Comparison of ENCODE assay signal across 21 cellular contexts in genomic region chr6:168637853-168638252, GRCh38.
DNase-seq lines count a peak whose midpoint lies in the region; ATAC-seq and TF ChIP-seq lines count a peak whose summit lies in the region.
"Had no signal": no experiment of that assay in that cellular context is flagged by ENCODE, and none has a peak within 500 bp of the region (broad histone marks: within the 10 kb centered on the region; RNA-seq: fewer than 3 reads in every experiment).

No MANE protein-coding gene starts in this region.

- H3K27me3 Mint-ChIP-seq in Calu3 (ENCODE audit: unreplicated experiment): no peaks in the 10 kb centered on the region
- no peaks in the 10 kb centered on the region for H3K27me3 Mint-ChIP-seq in activated CD8-positive, alpha-beta memory T cell treated with anti-CD3 and anti-CD28 coated beads, Interleukin-2, amount 10 ng/mL, durations not matched to agents 7 days and 5 days
- H3K27me3 Mint-ChIP-seq in activated T-helper 1 cell treated with anti-CD3 and anti-CD28 coated beads, Interleukin-12 subunit alpha, Interleukin-12 subunit beta, Interleukin-2, Interleukin-4 antibody, amounts not matched to agents 30 ng/mL and 10 ng/mL and 1 ng/mL, durations not matched to agents 14 hours and 24 hours and 36 hours (ENCODE audit: insufficient read depth): peaks cover 5% of the 10 kb centered on the region

- no peak overlapping the region for H3K27ac Mint-ChIP-seq in Calu3 (ENCODE audit: unreplicated experiment)
- no peak overlapping the region for H3K27ac Mint-ChIP-seq in activated CD8-positive, alpha-beta memory T cell treated with anti-CD3 and anti-CD28 coated beads, Interleukin-2, amount 10 ng/mL, durations not matched to agents 7 days and 5 days
- no peak overlapping the region for H3K27ac Mint-ChIP-seq in activated T-helper 1 cell treated with anti-CD3 and anti-CD28 coated beads, Interleukin-12 subunit alpha, Interleukin-12 subunit beta, Interleukin-2, Interleukin-4 antibody, amounts not matched to agents 30 ng/mL and 10 ng/mL and 1 ng/mL, durations not matched to agents 14 hours and 24 hours and 36 hours
- H3K27ac Mint-ChIP-seq: CD14-positive monocyte had no signal

- H3K4me1 ChIP-seq in hepatocyte (ENCODE audit: insufficient read depth) (peaks cover 18% of the 10 kb centered on the region), sigmoid colon (peaks cover 0 to 50% (median 40%) of the 10 kb centered on the region in 4 donors)

- no peaks in the 10 kb centered on the region for H4K20me1 ChIP-seq in hepatocyte (ENCODE audit: insufficient read depth, poor library complexity, severe bottlenecking)

- TF ChIP-seq EP300 in sigmoid colon (IDR thresholded peaks at IDR 0.05): no peak

- no peaks in the 10 kb centered on the region for H3K36me3 Mint-ChIP-seq in Calu3 (ENCODE audit: insufficient read depth, unreplicated experiment)
- H3K36me3 Mint-ChIP-seq in activated CD8-positive, alpha-beta memory T cell treated with anti-CD3 and anti-CD28 coated beads, Interleukin-2, amount 10 ng/mL, durations not matched to agents 7 days and 5 days: no peaks in the 10 kb centered on the region
- H3K36me3 Mint-ChIP-seq in activated T-helper 1 cell treated with anti-CD3 and anti-CD28 coated beads, Interleukin-12 subunit alpha, Interleukin-12 subunit beta, Interleukin-2, Interleukin-4 antibody, amounts not matched to agents 30 ng/mL and 10 ng/mL and 1 ng/mL, durations not matched to agents 14 hours and 24 hours and 36 hours (ENCODE audit: low read depth): no peaks in the 10 kb centered on the region
- H3K36me3 Mint-ChIP-seq: CD14-positive monocyte had no signal

- H3K4me3 ChIP-seq in hepatocyte (no peak overlapping the region), sigmoid colon (no peak overlapping the region)
- H3K4me3 ChIP-seq: GM23248, K562, PC-9, SJCRH30 had no signal

- no peak for ATAC-seq in activated CD8-positive, alpha-beta memory T cell treated with anti-CD3 and anti-CD28 coated beads, Interleukin-2, amount 10 ng/mL, durations not matched to agents 7 days and 5 days
- ATAC-seq: K562 had no signal

- no peaks in the 10 kb centered on the region for H3K36me3 ChIP-seq in hepatocyte (replicated peaks; ENCODE audit: insufficient read depth, low read depth)
- H3K36me3 ChIP-seq in sigmoid colon: no peaks in the 10 kb centered on the region
- H3K36me3 ChIP-seq: SJCRH30 had no signal

- peak; percentile 38 for DNase-seq in Calu3
- peak; percentile 17 for DNase-seq in NCI-H748 treated with DMSO at 0.1 percent for 48 hours (lab: John Stamatoyannopoulos, UW)
- no peak for DNase-seq in hepatocyte (ENCODE audit: low spot score)
- DNase-seq in sigmoid colon: peak; percentile 41
- DNase-seq in activated CD4-positive, alpha-beta T cell treated with anti-CD3 and anti-CD28 coated beads, Interleukin-2, amount 50 U/mL, for 48 hours: no peak
- no peak for DNase-seq in central memory CD4-positive, alpha-beta T cell
- no peak for DNase-seq in activated CD8-positive, alpha-beta memory T cell treated with anti-CD3 and anti-CD28 coated beads, Interleukin-2, amount 10 ng/mL, durations not matched to agents 7 days and 5 days
- DNase-seq in activated T-helper 1 cell treated with anti-CD3 and anti-CD28 coated beads, Interleukin-12 subunit alpha, Interleukin-12 subunit beta, Interleukin-2, Interleukin-4 antibody, amounts not matched to agents 30 ng/mL and 10 ng/mL and 1 ng/mL, durations not matched to agents 14 hours and 24 hours and 36 hours (ENCODE audit: low spot score): no peak
- DNase-seq: 8988T, DMS 273 treated with DMSO at 0.1 percent for 48 hours, DND-41, GM23248, HCEC 1CT, NCI-H1105 treated with DMSO at 0.1 percent for 48 hours, NCI-H1694, NCI-H2081 treated with DMSO at 0.1 percent for 48 hours, NCI-H510A, PC-9, SJCRH30 had no signal

- CTCF ChIA-PET in Calu3 (lab: Charles Lee): interaction anchor here (0.6 to 0.9 kb wide), 2 partner anchors 50 to 55 kb away, joined by 3 to 5 read pairs; no protein-coding TSS in a partner anchor
- CTCF ChIA-PET in activated CD8-positive, alpha-beta memory T cell treated with anti-CD3 and anti-CD28 coated beads, Interleukin-2, amount 10 ng/mL, durations not matched to agents 7 days and 5 days (lab: Charles Lee): no interaction called here

- no peaks in the 10 kb centered on the region for H3K79me2 ChIP-seq in hepatocyte

- H2AFZ ChIP-seq in hepatocyte: no peak overlapping the region
- H2AFZ ChIP-seq: GM23248, PC-9 had no signal

- WGBS in hepatocyte (ENCODE audit: low lambda C conversion rate, missing lambda C conversion rate): 94% methylated on average over 5 of the region's 9 CpGs
- 21 to 54% methylated on average over 9 of the region's 9 CpGs for WGBS in sigmoid colon, 2 donors

- H3K9me3 ChIP-seq in hepatocyte (ENCODE audit: low read depth) (no peaks in the 10 kb centered on the region), sigmoid colon (no peaks in the 10 kb centered on the region)
- H3K9me3 ChIP-seq: SJCRH30 had no signal

- H3K9me3 Mint-ChIP-seq in Calu3 (ENCODE audit: low read depth, unreplicated experiment): peaks cover 14% of the 10 kb centered on the region
- peaks cover 4% of the 10 kb centered on the region for H3K9me3 Mint-ChIP-seq in activated CD8-positive, alpha-beta memory T cell treated with anti-CD3 and anti-CD28 coated beads, Interleukin-2, amount 10 ng/mL, durations not matched to agents 7 days and 5 days (ENCODE audit: low read depth)
- H3K9me3 Mint-ChIP-seq in activated T-helper 1 cell treated with anti-CD3 and anti-CD28 coated beads, Interleukin-12 subunit alpha, Interleukin-12 subunit beta, Interleukin-2, Interleukin-4 antibody, amounts not matched to agents 30 ng/mL and 10 ng/mL and 1 ng/mL, durations not matched to agents 14 hours and 24 hours and 36 hours: peaks cover 13% of the 10 kb centered on the region

- H3K4me1 Mint-ChIP-seq in Calu3 (ENCODE audit: low read depth, unreplicated experiment): peaks cover 52% of the 10 kb centered on the region
- no peaks in the 10 kb centered on the region for H3K4me1 Mint-ChIP-seq in activated CD8-positive, alpha-beta memory T cell treated with anti-CD3 and anti-CD28 coated beads, Interleukin-2, amount 10 ng/mL, durations not matched to agents 7 days and 5 days
- no peaks in the 10 kb centered on the region for H3K4me1 Mint-ChIP-seq in activated T-helper 1 cell treated with anti-CD3 and anti-CD28 coated beads, Interleukin-12 subunit alpha, Interleukin-12 subunit beta, Interleukin-2, Interleukin-4 antibody, amounts not matched to agents 30 ng/mL and 10 ng/mL and 1 ng/mL, durations not matched to agents 14 hours and 24 hours and 36 hours (ENCODE audit: low read depth)
- H3K4me1 Mint-ChIP-seq: CD14-positive monocyte had no signal

- no peaks in the 10 kb centered on the region for H3K27me3 ChIP-seq in hepatocyte
- H3K27me3 ChIP-seq in sigmoid colon: no peaks in the 10 kb centered on the region

- no peaks in the 10 kb centered on the region for H3K9me2 ChIP-seq in hepatocyte (replicated peaks; ENCODE audit: insufficient read depth)

- H3K4me2 ChIP-seq in hepatocyte: no peak overlapping the region
- H3K4me2 ChIP-seq: PC-9 had no signal

- intact Hi-C loops in Calu3 (cut with micrococcal nuclease; ENCODE audit: unreplicated experiment) (no loop called here), sigmoid colon (cut with DNase I) (loop anchor here (5.0 to 10.0 kb wide), 4 partner anchors 196 to 577 kb away; partner anchors contain the start of gene SMOC2)
- intact Hi-C loops in activated T-helper 1 cell treated with anti-CD3 and anti-CD28 coated beads, Interleukin-12 subunit alpha, Interleukin-12 subunit beta, Interleukin-2, Interleukin-4 antibody, amounts not matched to agents 30 ng/mL and 10 ng/mL and 1 ng/mL, durations not matched to agents 14 hours and 24 hours and 36 hours (cut with micrococcal nuclease): no loop called here

- no peak overlapping the region for H3K4me3 Mint-ChIP-seq in Calu3 (ENCODE audit: low read depth, unreplicated experiment)
- no peak overlapping the region for H3K4me3 Mint-ChIP-seq in activated CD8-positive, alpha-beta memory T cell treated with anti-CD3 and anti-CD28 coated beads, Interleukin-2, amount 10 ng/mL, durations not matched to agents 7 days and 5 days
- H3K4me3 Mint-ChIP-seq in activated T-helper 1 cell treated with anti-CD3 and anti-CD28 coated beads, Interleukin-12 subunit alpha, Interleukin-12 subunit beta, Interleukin-2, Interleukin-4 antibody, amounts not matched to agents 30 ng/mL and 10 ng/mL and 1 ng/mL, durations not matched to agents 14 hours and 24 hours and 36 hours: no peak overlapping the region
- H3K4me3 Mint-ChIP-seq: CD14-positive monocyte had no signal

- TF ChIP-seq POLR2A in sigmoid colon (IDR thresholded peaks at IDR 0.05): no peak

- BruUV-seq in Calu3 (replicated peaks; lab: Mats Ljungman, UMichigan): no TSS peak

- TF ChIP-seq CTCF in Calu3 (IDR thresholded peaks at IDR 0.05; ENCODE audit: unreplicated experiment) (no peak), hepatocyte (IDR thresholded peaks at IDR 0.05; ENCODE audit: poor library complexity) (no peak), sigmoid colon (IDR thresholded peaks at IDR 0.05) (no peak)

- H3K27ac ChIP-seq in hepatocyte (peak overlapping the region; percentile 61), sigmoid colon (no peak overlapping the region)
- H3K27ac ChIP-seq: GM23248, PC-9, SJCRH30 had no signal

Comparison
In these comparisons a context has a peak if more than half of its experiments do, and no peak if none do; other contexts are left out.
1. DNase-seq: peak in Calu3 (single experiment), NCI-H748 treated with DMSO at 0.1 percent for 48 hours (single experiment) and sigmoid colon (single experiment); none in hepatocyte (single experiment), activated CD4-positive, alpha-beta T cell treated with anti-CD3 and anti-CD28 coated beads, Interleukin-2, amount 50 U/mL, for 48 hours (0 of 2), central memory CD4-positive, alpha-beta T cell (single experiment), activated CD8-positive, alpha-beta memory T cell treated with anti-CD3 and anti-CD28 coated beads, Interleukin-2, amount 10 ng/mL, durations not matched to agents 7 days and 5 days (single experiment) and activated T-helper 1 cell treated with anti-CD3 and anti-CD28 coated beads, Interleukin-12 subunit alpha, Interleukin-12 subunit beta, Interleukin-2, Interleukin-4 antibody, amounts not matched to agents 30 ng/mL and 10 ng/mL and 1 ng/mL, durations not matched to agents 14 hours and 24 hours and 36 hours (single experiment).